ENCODE assay signal across 12 cellular contexts in genomic region chr21:34204481-34205439, GRCh38.
DNase-seq lines count a peak whose midpoint lies in the region; FAIRE-seq and TF ChIP-seq lines count a peak whose summit lies in the region.
"Had no signal": no experiment of that assay in that cellular context is flagged by ENCODE, and none has a peak within 500 bp of the region (broad histone marks: within the 10 kb centered on the region; RNA-seq: fewer than 3 reads in every experiment).

No MANE protein-coding gene starts in this region.

- H3K36me3 ChIP-seq in adrenal gland (replicated peaks in 1 of 2), result no peaks in the 10 kb centered on the region

- TF ChIP-seq CTCF in CD14-positive monocyte (IDR thresholded peaks at IDR 0.05) (no peak), adrenal gland (IDR thresholded peaks at IDR 0.05) (no peak), mesothelial cell of epicardium (IDR thresholded peaks at IDR 0.05; ENCODE audit: unreplicated experiment) (no peak)

- peaks cover 11 to 47% of the 10 kb centered on the region in 2 donors for H3K4me1 ChIP-seq in adrenal gland (replicated peaks in 1 of 2)

- H3K27me3 ChIP-seq in adrenal gland, result no peaks in the 10 kb centered on the region
- H3K27me3 ChIP-seq: testis had no signal

- H3K27me3 Mint-ChIP-seq in CD14-positive monocyte (ENCODE audit: low read depth in 3 of 3), result peaks cover 0 to 2% (median 0%) of the 10 kb centered on the region in 3 donors
- H3K27me3 Mint-ChIP-seq in mesothelial cell of epicardium (ENCODE audit: low read depth), result no peaks in the 10 kb centered on the region
- H3K27me3 Mint-ChIP-seq in activated CD4-positive, alpha-beta T cell treated with anti-CD3 and anti-CD28 coated beads, Interleukin-2, amount 10 ng/mL, durations not matched to agents 7 days and 5 days, result peaks cover 2% of the 10 kb centered on the region
- H3K27me3 Mint-ChIP-seq: CD4-positive, alpha-beta memory T cell had no signal

- POLR2A ChIA-PET in activated CD4-positive, alpha-beta T cell treated with anti-CD3 and anti-CD28 coated beads, Interleukin-2, amount 10 ng/mL, durations not matched to agents 7 days and 5 days (lab: Charles Lee), result no interaction called here

- peak overlapping the region in 3 of 5 donors; percentile 14 to 86 (median 20) for H3K27ac ChIP-seq in adrenal gland

- DNase-seq in CD14-positive monocyte (ENCODE audit: low spot score) (no peak), NCI-H1092 treated with DMSO at 0.1 percent for 48 hours (lab: John Stamatoyannopoulos, UW) (peak; percentile 98), adrenal gland (peak in 1 of 7 donors; percentile 21), mesothelial cell of epicardium (ENCODE audit: low spot score in 2 of 2, unreplicated experiment in 2 of 2) (no peak), hepatic stellate cell (ENCODE audit: low spot score) (no peak), occipital lobe (lab: John Stamatoyannopoulos, UW) (no peak), GM12892 (ENCODE audit: insufficient read length) (no peak)
- DNase-seq in activated CD4-positive, alpha-beta T cell treated with anti-CD3 and anti-CD28 coated beads, Interleukin-2, amount 10 ng/mL, durations not matched to agents 7 days and 5 days, result no peak
- DNase-seq: activated T-cell treated with anti-CD3 and anti-CD28 coated beads, Interleukin-2, amount 50 U/mL, for 48 hours; CD4-positive, alpha-beta memory T cell; testis had no signal

- CTCF ChIA-PET in activated CD4-positive, alpha-beta T cell treated with anti-CD3 and anti-CD28 coated beads, Interleukin-2, amount 10 ng/mL, durations not matched to agents 7 days and 5 days (lab: Charles Lee), result interaction anchor here (1.2 to 2.0 kb wide), 4 partner anchors 14 to 281 kb away, joined by 3 to 6 read pairs (median 4); partner anchors contain the start of genes MRPS6 and SLC5A3

- H3K4me3 ChIP-seq in adrenal gland, result no peak overlapping the region
- H3K4me3 ChIP-seq: testis had no signal

- H3K9me3 Mint-ChIP-seq in CD14-positive monocyte, result peaks cover 4 to 17% (median 11%) of the 10 kb centered on the region in 7 donors
- peaks cover 9% of the 10 kb centered on the region for H3K9me3 Mint-ChIP-seq in mesothelial cell of epicardium
- peaks cover 6% of the 10 kb centered on the region for H3K9me3 Mint-ChIP-seq in activated CD4-positive, alpha-beta T cell treated with anti-CD3 and anti-CD28 coated beads, Interleukin-2, amount 10 ng/mL, durations not matched to agents 7 days and 5 days

- H3K36me3 Mint-ChIP-seq in CD14-positive monocyte (peaks cover 0 to 4% of the 10 kb centered on the region in 2 donors), mesothelial cell of epicardium (peaks cover 8% of the 10 kb centered on the region)
- peaks cover 4% of the 10 kb centered on the region for H3K36me3 Mint-ChIP-seq in activated CD4-positive, alpha-beta T cell treated with anti-CD3 and anti-CD28 coated beads, Interleukin-2, amount 10 ng/mL, durations not matched to agents 7 days and 5 days (ENCODE audit: low read depth)
- H3K36me3 Mint-ChIP-seq: CD4-positive, alpha-beta memory T cell had no signal

- TF ChIP-seq POLR2A in adrenal gland (IDR thresholded peaks at IDR 0.05) (no peak), GM12892 (IDR thresholded peaks at IDR 0.05; ENCODE audit: low read depth, low read length) (no peak)

- WGBS in adrenal gland, 4 donors, result 73 to 79% (median 78%) methylated on average over 9 to 13 of the region's 13 CpGs

- no peaks in the 10 kb centered on the region for H3K9me3 ChIP-seq in adrenal gland (replicated peaks in 1 of 3)
- H3K9me3 ChIP-seq: testis had no signal

- H3K4me1 Mint-ChIP-seq in CD14-positive monocyte (peaks cover 73% of the 10 kb centered on the region), mesothelial cell of epicardium (peaks cover 55% of the 10 kb centered on the region)
- peaks cover 38% of the 10 kb centered on the region for H3K4me1 Mint-ChIP-seq in activated CD4-positive, alpha-beta T cell treated with anti-CD3 and anti-CD28 coated beads, Interleukin-2, amount 10 ng/mL, durations not matched to agents 7 days and 5 days

- peak overlapping the region in 6 of 7 donors; percentile 40 to 99 (median 83) for H3K27ac Mint-ChIP-seq in CD14-positive monocyte
- H3K27ac Mint-ChIP-seq in mesothelial cell of epicardium, result peak overlapping the region; percentile 99
- no peak overlapping the region for H3K27ac Mint-ChIP-seq in activated CD4-positive, alpha-beta T cell treated with anti-CD3 and anti-CD28 coated beads, Interleukin-2, amount 10 ng/mL, durations not matched to agents 7 days and 5 days
- H3K27ac Mint-ChIP-seq: CD4-positive, alpha-beta memory T cell had no signal

- FAIRE-seq in GM12892 (lab: Jason Lieb, UNC), result no peak
- FAIRE-seq: GM12891 had no signal

- no peak overlapping the region for H3K4me3 Mint-ChIP-seq in CD14-positive monocyte
- H3K4me3 Mint-ChIP-seq in mesothelial cell of epicardium, result no peak overlapping the region
- no peak overlapping the region for H3K4me3 Mint-ChIP-seq in activated CD4-positive, alpha-beta T cell treated with anti-CD3 and anti-CD28 coated beads, Interleukin-2, amount 10 ng/mL, durations not matched to agents 7 days and 5 days
- H3K4me3 Mint-ChIP-seq: CD4-positive, alpha-beta memory T cell had no signal

- intact Hi-C loops in CD14-positive monocyte (cut with micrococcal nuclease), result loop anchor here (5.0 to 10.0 kb wide), 4 partner anchors 132 to 290 kb away; partner anchors contain the start of genes ATP5PO (in 1 of the 2), MRPS6 (in 1 of the 2) and SLC5A3 (in 1 of the 2)
- intact Hi-C loops in adrenal gland (cut with DNase I), result loop anchor here in 1 of 2 donors (5.0 kb wide), 1 partner anchor 132 kb away; the partner anchor contains the start of genes MRPS6 and SLC5A3
